ENCODE assay signal across 15 cellular contexts in genomic region chr6:88105741-88106340, GRCh38. TPM values are rescaled to one million over a fixed set of nuclear protein-coding genes. Genes with fewer than 3 reads are reported as not detected.
"Had no signal": no experiment of that assay in that cellular context is flagged by ENCODE, and none has a peak within 500 bp of the region (broad histone marks: within the 10 kb centered on the region; RNA-seq: fewer than 3 reads in every experiment).

No MANE protein-coding gene starts in this region.

- H3K4me3 Mint-ChIP-seq: activated CD4-positive, alpha-beta T cell treated with anti-CD3 and anti-CD28 coated beads, Interleukin-2, amount 10 ng/mL, durations not matched to agents 24 days and 14 days; activated T-helper 1 cell treated with anti-CD3 and anti-CD28 coated beads, Interleukin-12 subunit alpha, Interleukin-12 subunit beta, Interleukin-2, Interleukin-4 antibody, amounts not matched to agents 30 ng/mL and 10 ng/mL and 1 ng/mL, durations not matched to agents 14 hours and 24 hours and 36 hours; naive thymus-derived CD4-positive, alpha-beta T cell; stimulated activated effector memory CD8-positive, alpha-beta T cell treated with anti-CD3 and anti-CD28 coated beads, Interleukin-12 subunit alpha, Interleukin-12 subunit beta, amount 100 ng/mL, for 72 hours; T-helper 1 cell treated with Interleukin-12 subunit alpha and Interleukin-12 subunit beta and Interleukin-4 antibody, amounts not matched to agents 30 μg/mL and 1 μg/mL, for 36 hours; WTC11 had no signal

- H3K27me3 Mint-ChIP-seq: activated CD4-positive, alpha-beta T cell treated with anti-CD3 and anti-CD28 coated beads, Interleukin-2, amount 10 ng/mL, durations not matched to agents 24 days and 14 days had no signal

- H3K27me3 ChIP-seq: body of pancreas, tibial artery had no signal

- ATAC-seq: body of pancreas; naive thymus-derived CD4-positive, alpha-beta T cell; stimulated activated effector memory CD8-positive, alpha-beta T cell treated with anti-CD3 and anti-CD28 coated beads, Interleukin-12 subunit alpha, Interleukin-12 subunit beta, amount 100 ng/mL, for 72 hours; WTC11 had no signal

- H3K27ac Mint-ChIP-seq: activated CD4-positive, alpha-beta T cell treated with anti-CD3 and anti-CD28 coated beads, Interleukin-2, amount 10 ng/mL, durations not matched to agents 24 days and 14 days; activated T-helper 1 cell treated with anti-CD3 and anti-CD28 coated beads, Interleukin-12 subunit alpha, Interleukin-12 subunit beta, Interleukin-2, Interleukin-4 antibody, amounts not matched to agents 30 ng/mL and 10 ng/mL and 1 ng/mL, durations not matched to agents 14 hours and 24 hours and 36 hours; naive thymus-derived CD4-positive, alpha-beta T cell; stimulated activated effector memory CD8-positive, alpha-beta T cell treated with anti-CD3 and anti-CD28 coated beads, Interleukin-12 subunit alpha, Interleukin-12 subunit beta, amount 100 ng/mL, for 72 hours; T-helper 1 cell treated with Interleukin-12 subunit alpha and Interleukin-12 subunit beta and Interleukin-4 antibody, amounts not matched to agents 30 μg/mL and 1 μg/mL, for 36 hours; WTC11 had no signal

- H3K36me3 Mint-ChIP-seq: naive thymus-derived CD4-positive, alpha-beta T cell; stimulated activated effector memory CD8-positive, alpha-beta T cell treated with anti-CD3 and anti-CD28 coated beads, Interleukin-12 subunit alpha, Interleukin-12 subunit beta, amount 100 ng/mL, for 72 hours; WTC11 had no signal

- H3K4me1 Mint-ChIP-seq: activated CD4-positive, alpha-beta T cell treated with anti-CD3 and anti-CD28 coated beads, Interleukin-2, amount 10 ng/mL, durations not matched to agents 24 days and 14 days; naive thymus-derived CD4-positive, alpha-beta T cell; stimulated activated effector memory CD8-positive, alpha-beta T cell treated with anti-CD3 and anti-CD28 coated beads, Interleukin-12 subunit alpha, Interleukin-12 subunit beta, amount 100 ng/mL, for 72 hours had no signal

- H3K4me3 ChIP-seq: body of pancreas, lung, smooth muscle cell, tibial artery had no signal

- H3K4me2 ChIP-seq: smooth muscle cell had no signal

- H3K36me3 ChIP-seq: tibial artery had no signal

- H3K27ac ChIP-seq: body of pancreas, tibial artery had no signal

- H3K9me3 ChIP-seq: body of pancreas, tibial artery had no signal

- H3K9me3 Mint-ChIP-seq: activated CD4-positive, alpha-beta T cell treated with anti-CD3 and anti-CD28 coated beads, Interleukin-2, amount 10 ng/mL, durations not matched to agents 24 days and 14 days; activated T-helper 1 cell treated with anti-CD3 and anti-CD28 coated beads, Interleukin-12 subunit alpha, Interleukin-12 subunit beta, Interleukin-2, Interleukin-4 antibody, amounts not matched to agents 30 ng/mL and 10 ng/mL and 1 ng/mL, durations not matched to agents 14 hours and 24 hours and 36 hours; stimulated activated effector memory CD8-positive, alpha-beta T cell treated with anti-CD3 and anti-CD28 coated beads, Interleukin-12 subunit alpha, Interleukin-12 subunit beta, amount 100 ng/mL, for 72 hours; T-helper 1 cell treated with Interleukin-12 subunit alpha and Interleukin-12 subunit beta and Interleukin-4 antibody, amounts not matched to agents 30 μg/mL and 1 μg/mL, for 36 hours had no signal

- DNase-seq: activated CD4-positive, alpha-beta T cell treated with anti-CD3 and anti-CD28 coated beads, Interleukin-2, amount 10 ng/mL, durations not matched to agents 24 days and 14 days; activated naive CD4-positive, alpha-beta T cell treated with Interleukin-2 at 50 U/mL for 16 hours; body of pancreas; naive thymus-derived CD4-positive, alpha-beta T cell; tibial artery had no signal

- H3K4me1 ChIP-seq: body of pancreas, tibial artery had no signal

RNA-seq across cellular contexts. Expression of gene SPACA1, which starts 58.2 kb away (rescaled TPM):
- total RNA-seq: activated CD4-positive, alpha-beta T cell treated with anti-CD3 and anti-CD28 coated beads, Interleukin-2, amount 10 ng/mL, durations not matched to agents 24 days and 14 days; activated T-helper 1 cell treated with anti-CD3 and anti-CD28 coated beads, Interleukin-12 subunit alpha, Interleukin-12 subunit beta, Interleukin-2, Interleukin-4 antibody, amounts not matched to agents 30 ng/mL and 10 ng/mL and 1 ng/mL, durations not matched to agents 14 hours and 24 hours and 36 hours; body of pancreas; cerebellum; dermis microvascular lymphatic vessel endothelial cell; glomerular endothelial cell; lung; mononuclear cell; naive thymus-derived CD4-positive, alpha-beta T cell; smooth muscle cell; WTC11 had no signal
